In genomic region chr12:124543591-124544310, GRCh38 we compare ENCODE assay signal across 10 cellular contexts. TPM values are rescaled to one million over a fixed set of nuclear protein-coding genes. Genes with fewer than 3 reads are reported as not detected.
DNase-seq lines count a peak whose midpoint lies in the region; ATAC-seq and TF ChIP-seq lines count a peak whose summit lies in the region.
"Had no signal": no experiment of that assay in that cellular context is flagged by ENCODE, and none has a peak within 500 bp of the region (broad histone marks: within the 10 kb centered on the region; RNA-seq: fewer than 3 reads in every experiment).

No MANE protein-coding gene starts in this region.

- H3K27ac ChIP-seq in PC-9: 0 out of 2 replicates have a peak overlapping the region, but pooled peaks have one; percentile 25
- H3K27ac ChIP-seq: 22Rv1 had no signal

- peaks cover 79% of the 10 kb centered on the region for H3K79me2 ChIP-seq in PC-9 (ENCODE audit: low read depth)

- H3K9me3 ChIP-seq in PC-9 (ENCODE audit: insufficient read depth, low read depth): no peaks in the 10 kb centered on the region

- peaks cover 71% of the 10 kb centered on the region for H4K20me1 ChIP-seq in PC-9 (ENCODE audit: insufficient read depth)

- H3K9me2 ChIP-seq in PC-9 (ENCODE audit: insufficient read depth): no peaks in the 10 kb centered on the region

- no TSS peak for BruUV-seq in PC-9 (replicated peaks; lab: Mats Ljungman, UMichigan)

- peaks cover 70% of the 10 kb centered on the region for H3K4me1 Mint-ChIP-seq in stimulated activated memory B cell treated with anti-CD40 and anti-IgM and Interleukin-4, amounts not matched to agents 10 μg/mL and 1 μg/mL and 100 μg/mL, for 72 hours

- no peak overlapping the region for H2AFZ ChIP-seq in PC-9

- CTCF ChIA-PET in PC-9 (lab: Charles Lee): interaction anchor here (1.2 kb wide), 1 partner anchor 25 kb away, joined by 3 read pairs; no protein-coding TSS in a partner anchor

- H3K27me3 Mint-ChIP-seq in stimulated activated memory B cell treated with anti-CD40 and anti-IgM and Interleukin-4, amounts not matched to agents 10 μg/mL and 1 μg/mL and 100 μg/mL, for 72 hours: no peaks in the 10 kb centered on the region
- H3K27me3 Mint-ChIP-seq: activated CD4-positive, alpha-beta T cell treated with anti-CD3 and anti-CD28 coated beads, Interleukin-2, amount 10 ng/mL, durations not matched to agents 7 days and 5 days had no signal

- H3K4me3 Mint-ChIP-seq in stimulated activated memory B cell treated with anti-CD40 and anti-IgM and Interleukin-4, amounts not matched to agents 10 μg/mL and 1 μg/mL and 100 μg/mL, for 72 hours: peak overlapping the region; percentile 54
- H3K4me3 Mint-ChIP-seq: activated CD4-positive, alpha-beta T cell treated with anti-CD3 and anti-CD28 coated beads, Interleukin-2, amount 10 ng/mL, durations not matched to agents 7 days and 5 days had no signal

- H3K36me3 ChIP-seq in PC-9 (ENCODE audit: low read depth): no peaks in the 10 kb centered on the region

- ATAC-seq in left ventricle myocardium superior (peak; percentile 2), HG02884 (IDR thresholded peaks at IDR 0.05; ENCODE audit: unreplicated experiment) (no peak)
- ATAC-seq in stimulated activated memory B cell treated with anti-CD40 and anti-IgM and Interleukin-4, amounts not matched to agents 10 μg/mL and 1 μg/mL and 100 μg/mL, for 72 hours: no peak

- no peak for TF ChIP-seq CTCF in PC-9 (conservative IDR thresholded peaks at IDR 0.05)

- no peak overlapping the region for H3K4me3 ChIP-seq in PC-9

- no peaks in the 10 kb centered on the region for H3K9me3 Mint-ChIP-seq in stimulated activated memory B cell treated with anti-CD40 and anti-IgM and Interleukin-4, amounts not matched to agents 10 μg/mL and 1 μg/mL and 100 μg/mL, for 72 hours
- H3K9me3 Mint-ChIP-seq: activated CD4-positive, alpha-beta T cell treated with anti-CD3 and anti-CD28 coated beads, Interleukin-2, amount 10 ng/mL, durations not matched to agents 7 days and 5 days had no signal

- POLR2A ChIA-PET in PC-9 (lab: Charles Lee; ENCODE audit: unreplicated experiment): no interaction called here

- intact Hi-C loops in PC-9 (cut with micrococcal nuclease; ENCODE audit: unreplicated experiment) (no loop called here), left ventricle myocardium superior (cut with micrococcal nuclease) (no loop called here)

- peaks cover 18% of the 10 kb centered on the region; the same call in 1 of the 2 replicates for H3F3A ChIP-seq in PC-9 (ENCODE audit: insufficient read depth, low read depth)

- H3K36me3 Mint-ChIP-seq in stimulated activated memory B cell treated with anti-CD40 and anti-IgM and Interleukin-4, amounts not matched to agents 10 μg/mL and 1 μg/mL and 100 μg/mL, for 72 hours: no peaks in the 10 kb centered on the region

- H3K27me3 ChIP-seq in PC-9 (ENCODE audit: insufficient read depth, low read depth): no peaks in the 10 kb centered on the region

- peaks cover 41% of the 10 kb centered on the region for H3K4me1 ChIP-seq in PC-9 (replicated peaks; ENCODE audit: insufficient read depth)

- DNase-seq in NCI-H1417 (lab: John Stamatoyannopoulos, UW) (peak in 2 of 3 experiments; percentile 91 to 94), NCI-H1417 treated with DMSO at 0.1 percent for 48 hours (lab: John Stamatoyannopoulos, UW) (no peak), PC-9 (no peak), left ventricle myocardium superior (peak; percentile 24), SW480 (ENCODE audit: low spot score) (no peak)
- no peak for DNase-seq in central memory CD4-positive, alpha-beta T cell

- peak overlapping the region; percentile 76 for H3K27ac Mint-ChIP-seq in stimulated activated memory B cell treated with anti-CD40 and anti-IgM and Interleukin-4, amounts not matched to agents 10 μg/mL and 1 μg/mL and 100 μg/mL, for 72 hours
- H3K27ac Mint-ChIP-seq: activated CD4-positive, alpha-beta T cell treated with anti-CD3 and anti-CD28 coated beads, Interleukin-2, amount 10 ng/mL, durations not matched to agents 7 days and 5 days had no signal

- H3K4me2 ChIP-seq in PC-9: peak overlapping the region; percentile 44

RNA-seq across cellular contexts. Expression of gene NCOR2, which starts 23.7 kb away (rescaled TPM):
- total RNA-seq in PC-9 (2021): 319 and 368 TPM in 2 replicates
- 142 TPM for total RNA-seq in left ventricle myocardium superior

Comparison
In these comparisons a context has a peak if more than half of its experiments do, and no peak if none do; other contexts are left out.
1. DNase-seq: peak in NCI-H1417 (2 of 3) and left ventricle myocardium superior (single experiment); none in NCI-H1417 treated with DMSO at 0.1 percent for 48 hours (single experiment), PC-9 (0 of 2), SW480 (single experiment) and central memory CD4-positive, alpha-beta T cell (single experiment).